10 cellular contexts compared by ENCODE assay signal in genomic region chr3:113825090-113825489, GRCh38. TPM values are rescaled to one million over a fixed set of nuclear protein-coding genes. Genes with fewer than 3 reads are reported as not detected.
DNase-seq lines count a peak whose midpoint lies in the region; ATAC-seq, FAIRE-seq and TF ChIP-seq lines count a peak whose summit lies in the region.
"Had no signal": no experiment of that assay in that cellular context is flagged by ENCODE, and none has a peak within 500 bp of the region (broad histone marks: within the 10 kb centered on the region; RNA-seq: fewer than 3 reads in every experiment).

No MANE protein-coding gene starts in this region.

- H4K20me1 ChIP-seq in OCI-LY3 (ENCODE audit: insufficient read depth, low read length) = no peaks in the 10 kb centered on the region

- H3K4me3 ChIP-seq in OCI-LY3 (ENCODE audit: low read length) = peak overlapping the region; percentile 72
- no peak overlapping the region for H3K4me3 ChIP-seq in mucosa of descending colon
- H3K4me3 ChIP-seq in naive thymus-derived CD4-positive, alpha-beta T cell (ENCODE audit: low read length) = no peak overlapping the region
- no peak overlapping the region for H3K4me3 ChIP-seq in pancreas

- ATAC-seq in GM18858 (IDR thresholded peaks at IDR 0.05; ENCODE audit: unreplicated experiment) = peak; percentile 80
- peak; percentile 93 for ATAC-seq in HG02610 (IDR thresholded peaks at IDR 0.05; ENCODE audit: unreplicated experiment)
- peak; percentile 33 for ATAC-seq in mucosa of descending colon
- no peak for ATAC-seq in naive thymus-derived CD4-positive, alpha-beta T cell
- ATAC-seq in pancreas = no peak

- H3K27ac ChIP-seq in OCI-LY3 (ENCODE audit: low read length) = peak overlapping the region; percentile 80
- H3K27ac ChIP-seq in naive thymus-derived CD4-positive, alpha-beta T cell (ENCODE audit: low read depth, low read length) = no peak overlapping the region
- no peak overlapping the region for H3K27ac ChIP-seq in pancreas

- H2AFZ ChIP-seq in OCI-LY3 (ENCODE audit: low read depth, low read length) = peak overlapping the region; percentile 85; the same call in 1 of the 2 replicates

- H3K4me2 ChIP-seq in OCI-LY3 (ENCODE audit: low read length) = peak overlapping the region; percentile 92

- POLR2A ChIA-PET in naive thymus-derived CD4-positive, alpha-beta T cell (lab: Charles Lee) = no interaction called here

- H3K27ac Mint-ChIP-seq in naive thymus-derived CD4-positive, alpha-beta T cell = no peak overlapping the region

- H3K9ac ChIP-seq in OCI-LY3 (ENCODE audit: low read length) = peak overlapping the region; percentile 52

- peaks cover 0 to 2% (median 0%) of the 10 kb centered on the region in 7 donors for H3K4me1 Mint-ChIP-seq in naive thymus-derived CD4-positive, alpha-beta T cell

- H3K36me3 ChIP-seq in OCI-LY3 (replicated peaks; ENCODE audit: low read depth, low read length) (no peaks in the 10 kb centered on the region), mucosa of descending colon (ENCODE audit: low read depth) (no peaks in the 10 kb centered on the region), pancreas (no peaks in the 10 kb centered on the region)
- no peaks in the 10 kb centered on the region for H3K36me3 ChIP-seq in naive thymus-derived CD4-positive, alpha-beta T cell (ENCODE audit: control insufficient read depth in 2 of 3, insufficient read depth in 3 of 3, low read length in 3 of 3)

- H3K4me1 ChIP-seq in OCI-LY3 (ENCODE audit: low read length) (peaks cover 32% of the 10 kb centered on the region), mucosa of descending colon (ENCODE audit: low read depth) (peaks cover under 1% of the 10 kb centered on the region), pancreas (peaks cover 0 to 2% (median 0%) of the 10 kb centered on the region in 3 donors)
- H3K4me1 ChIP-seq in naive thymus-derived CD4-positive, alpha-beta T cell (ENCODE audit: control insufficient read depth in 2 of 2, insufficient read depth in 2 of 2, low read length in 2 of 2) = no peaks in the 10 kb centered on the region

- H3K79me2 ChIP-seq in OCI-LY3 (ENCODE audit: low read length) = no peaks in the 10 kb centered on the region

- CTCF ChIA-PET in naive thymus-derived CD4-positive, alpha-beta T cell (lab: Charles Lee) = interaction anchor here (0.7 kb wide), 1 partner anchor 736 kb away, joined by 3 read pairs; no protein-coding TSS in a partner anchor

- H3K27me3 ChIP-seq in OCI-LY3 (ENCODE audit: low read depth, low read length) (no peaks in the 10 kb centered on the region), pancreas (no peaks in the 10 kb centered on the region)
- no peaks in the 10 kb centered on the region for H3K27me3 ChIP-seq in naive thymus-derived CD4-positive, alpha-beta T cell (ENCODE audit: control insufficient read depth in 2 of 2, insufficient read depth in 2 of 2, low read length in 2 of 2)

- H3K27me3 Mint-ChIP-seq in naive thymus-derived CD4-positive, alpha-beta T cell = no peaks in the 10 kb centered on the region
- H3K27me3 Mint-ChIP-seq: naive thymus-derived CD8-positive, alpha-beta T cell had no signal

- no peak for DNase-seq in mucosa of descending colon
- no peak for DNase-seq in stimulated activated CD4-positive, alpha-beta T cell treated with anti-CD3 and anti-CD28 coated beads, Interleukin-4, amount 100 ng/mL, for 24 hours
- DNase-seq in naive thymus-derived CD4-positive, alpha-beta T cell = no peak
- no peak for DNase-seq in pancreas
- no peak for DNase-seq in hippocampal formation (lab: John Stamatoyannopoulos, UW)
- DNase-seq: naive thymus-derived CD8-positive, alpha-beta T cell had no signal

- TF ChIP-seq CTCF in OCI-LY3 (IDR thresholded peaks at IDR 0.05; ENCODE audit: low read depth, low read length) = no peak
- no peak for TF ChIP-seq CTCF in mucosa of descending colon (IDR thresholded peaks at IDR 0.05)
- no peak for TF ChIP-seq CTCF in pancreas (IDR thresholded peaks at IDR 0.05)

- no peak for FAIRE-seq in pancreas (lab: Jason Lieb, UNC)
- FAIRE-seq: TTC549 had no signal

- no peak overlapping the region for H3K4me3 Mint-ChIP-seq in naive thymus-derived CD4-positive, alpha-beta T cell
- H3K4me3 Mint-ChIP-seq: naive thymus-derived CD8-positive, alpha-beta T cell had no signal

- peaks cover 0 to 5% (median 0%) of the 10 kb centered on the region in 11 donors for H3K9me3 Mint-ChIP-seq in naive thymus-derived CD4-positive, alpha-beta T cell

- intact Hi-C loops in mucosa of descending colon (cut with DNase I, micrococcal nuclease) = no loop called here
- intact Hi-C loops in naive thymus-derived CD4-positive, alpha-beta T cell (cut with micrococcal nuclease) = no loop called here
- intact Hi-C loops in pancreas (cut with DNase I) = loop anchor here in 1 of 3 donors (10.0 kb wide), 1 partner anchor 50 kb away; no protein-coding TSS in a partner anchor

- H3K36me3 Mint-ChIP-seq in naive thymus-derived CD4-positive, alpha-beta T cell = no peaks in the 10 kb centered on the region
- H3K36me3 Mint-ChIP-seq: naive thymus-derived CD8-positive, alpha-beta T cell had no signal

- H3K9me3 ChIP-seq in OCI-LY3 (ENCODE audit: insufficient read depth, low read length) (no peaks in the 10 kb centered on the region), mucosa of descending colon (no peaks in the 10 kb centered on the region), pancreas (no peaks in the 10 kb centered on the region)
- H3K9me3 ChIP-seq in naive thymus-derived CD4-positive, alpha-beta T cell (ENCODE audit: control insufficient read depth in 2 of 3, low read length in 3 of 3) = no peaks in the 10 kb centered on the region

- 70 to 79% methylated on average over 2 of the region's 2 CpGs for WGBS in pancreas, 2 donors

RNA-seq across cellular contexts. Expression of gene GRAMD1C, which starts 13.5 kb away (rescaled TPM):
- 10 to 100 TPM in 1 of 3 donors, 1 to 10 TPM in 2; 5.7 to 19.5 (median 8.6) TPM for total RNA-seq in mucosa of descending colon
- total RNA-seq in naive thymus-derived CD4-positive, alpha-beta T cell = under 1 TPM in 4 of 5 experiments, not detected in 1; 0.22 to 0.54 (median 0.28) TPM
- polyA plus RNA-seq in naive thymus-derived CD4-positive, alpha-beta T cell = under 1 TPM in 1 of 2 donors, not detected in 1; 0.13 TPM
- total RNA-seq in pancreas = 10 to 100 TPM in 1 of 6 donors, 1 to 10 TPM in 5; 6.2 to 16.8 (median 8.6) TPM
- 10 to 100 TPM; 16.0 to 21.7 TPM for polyA plus RNA-seq in pancreas

Comparison
In these comparisons a context has a peak if more than half of its experiments do, and no peak if none do; other contexts are left out.
1. ATAC-seq: peak in GM18858 (single experiment), HG02610 (single experiment) and mucosa of descending colon (single experiment); none in naive thymus-derived CD4-positive, alpha-beta T cell (single experiment) and pancreas (0 of 4).
2. RNA of gene GRAMD1C, which starts 13.5 kb away (total RNA-seq): 6.2 to 16.8 TPM in pancreas and 5.7 to 19.5 TPM in mucosa of descending colon; 0.22 to 0.54 TPM in naive thymus-derived CD4-positive, alpha-beta T cell; every median in the first group is over 4 times any median in the second.